1 cellular context compared by ENCODE assay signal in the genomic region with DNA sequence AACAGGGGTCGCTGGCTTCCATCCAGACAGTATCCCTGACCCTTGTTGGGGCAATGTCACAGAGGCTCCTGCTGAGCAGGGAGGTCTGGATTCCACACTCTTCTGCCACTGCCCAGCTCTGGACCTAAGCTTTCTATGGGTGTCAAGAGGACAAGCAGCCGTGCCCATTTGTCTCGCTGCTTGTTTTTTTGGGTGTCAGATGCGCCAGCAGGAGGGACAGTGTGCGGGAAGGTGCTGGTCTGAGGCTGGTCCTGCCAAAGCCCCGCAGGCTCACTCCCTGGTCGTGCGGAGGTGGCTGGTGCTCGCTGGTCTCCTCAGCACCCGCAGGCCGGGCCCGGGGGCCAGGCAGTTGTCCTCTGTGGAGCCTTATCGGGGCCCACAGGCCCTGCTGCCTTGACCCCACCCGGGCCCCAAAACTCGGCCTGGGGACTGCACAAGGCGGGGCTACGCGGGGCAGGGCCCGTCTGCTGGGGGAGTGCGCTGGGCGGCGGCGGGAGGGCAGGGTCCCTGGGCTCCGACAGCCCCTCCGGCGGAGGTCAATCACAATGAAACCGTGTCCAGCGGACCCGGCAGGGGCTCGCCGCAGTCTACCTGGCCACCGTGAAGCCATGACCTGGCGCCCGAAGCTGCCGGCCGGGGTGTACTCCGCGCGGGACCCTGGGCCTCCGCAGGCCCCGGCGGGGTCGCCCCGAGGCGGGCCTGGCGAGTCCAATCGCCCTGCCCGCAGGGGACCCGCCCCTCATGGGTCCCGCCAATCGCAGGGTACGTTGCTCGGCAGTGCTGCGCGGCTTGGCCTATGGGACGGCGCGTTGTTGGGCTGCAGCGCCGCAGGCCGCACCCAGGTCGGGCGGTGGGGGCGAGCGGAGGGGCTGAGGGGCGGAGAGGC.
TF ChIP-seq lines count a peak whose summit lies in the region.

A gene with protein sequence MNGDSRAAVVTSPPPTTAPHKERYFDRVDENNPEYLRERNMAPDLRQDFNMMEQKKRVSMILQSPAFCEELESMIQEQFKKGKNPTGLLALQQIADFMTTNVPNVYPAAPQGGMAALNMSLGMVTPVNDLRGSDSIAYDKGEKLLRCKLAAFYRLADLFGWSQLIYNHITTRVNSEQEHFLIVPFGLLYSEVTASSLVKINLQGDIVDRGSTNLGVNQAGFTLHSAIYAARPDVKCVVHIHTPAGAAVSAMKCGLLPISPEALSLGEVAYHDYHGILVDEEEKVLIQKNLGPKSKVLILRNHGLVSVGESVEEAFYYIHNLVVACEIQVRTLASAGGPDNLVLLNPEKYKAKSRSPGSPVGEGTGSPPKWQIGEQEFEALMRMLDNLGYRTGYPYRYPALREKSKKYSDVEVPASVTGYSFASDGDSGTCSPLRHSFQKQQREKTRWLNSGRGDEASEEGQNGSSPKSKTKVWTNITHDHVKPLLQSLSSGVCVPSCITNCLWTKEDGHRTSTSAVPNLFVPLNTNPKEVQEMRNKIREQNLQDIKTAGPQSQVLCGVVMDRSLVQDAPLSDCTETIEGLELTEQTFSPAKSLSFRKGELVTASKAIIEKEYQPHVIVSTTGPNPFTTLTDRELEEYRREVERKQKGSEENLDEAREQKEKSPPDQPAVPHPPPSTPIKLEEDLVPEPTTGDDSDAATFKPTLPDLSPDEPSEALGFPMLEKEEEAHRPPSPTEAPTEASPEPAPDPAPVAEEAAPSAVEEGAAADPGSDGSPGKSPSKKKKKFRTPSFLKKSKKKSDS (plus strand): TSS at position 822 of the 886 bp plus-strand sequence. CDS start 32,072 bp downstream, outside the sequence.

TF ChIP-seq in K562, 482 proteins besides CTCF, POLR2A, EP300 and RAD21 (continued from another document and continues in another):
- TF ChIP-seq, protein P1, sequence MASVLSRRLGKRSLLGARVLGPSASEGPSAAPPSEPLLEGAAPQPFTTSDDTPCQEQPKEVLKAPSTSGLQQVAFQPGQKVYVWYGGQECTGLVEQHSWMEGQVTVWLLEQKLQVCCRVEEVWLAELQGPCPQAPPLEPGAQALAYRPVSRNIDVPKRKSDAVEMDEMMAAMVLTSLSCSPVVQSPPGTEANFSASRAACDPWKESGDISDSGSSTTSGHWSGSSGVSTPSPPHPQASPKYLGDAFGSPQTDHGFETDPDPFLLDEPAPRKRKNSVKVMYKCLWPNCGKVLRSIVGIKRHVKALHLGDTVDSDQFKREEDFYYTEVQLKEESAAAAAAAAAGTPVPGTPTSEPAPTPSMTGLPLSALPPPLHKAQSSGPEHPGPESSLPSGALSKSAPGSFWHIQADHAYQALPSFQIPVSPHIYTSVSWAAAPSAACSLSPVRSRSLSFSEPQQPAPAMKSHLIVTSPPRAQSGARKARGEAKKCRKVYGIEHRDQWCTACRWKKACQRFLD (CRISPR knock-in tag; IDR thresholded peaks at IDR 0.05), result peak; percentile 67; the same call in 1 of the 2 replicates
- TF ChIP-seq SMC3 (conservative IDR thresholded peaks at IDR 0.05; ENCODE audit: insufficient read depth, low read depth, low read length), result no peak
- TF ChIP-seq RCOR1 (IDR thresholded peaks at IDR 0.05; ENCODE audit: borderline replicate concordance in 1 of 2, low read depth in 2 of 2, low read length in 2 of 2), result 0 out of 4 replicates have a peak, but pooled peaks have one; percentile 3 to 18
- peak; percentile 100 for TF ChIP-seq RBM25 (IDR thresholded peaks at IDR 0.05; ENCODE audit: low read depth, low read length, severe bottlenecking)
- no peak for TF ChIP-seq ZNF584 (CRISPR knock-in tag; IDR thresholded peaks at IDR 0.05; ENCODE audit: low read depth)
- TF ChIP-seq, protein P2, sequence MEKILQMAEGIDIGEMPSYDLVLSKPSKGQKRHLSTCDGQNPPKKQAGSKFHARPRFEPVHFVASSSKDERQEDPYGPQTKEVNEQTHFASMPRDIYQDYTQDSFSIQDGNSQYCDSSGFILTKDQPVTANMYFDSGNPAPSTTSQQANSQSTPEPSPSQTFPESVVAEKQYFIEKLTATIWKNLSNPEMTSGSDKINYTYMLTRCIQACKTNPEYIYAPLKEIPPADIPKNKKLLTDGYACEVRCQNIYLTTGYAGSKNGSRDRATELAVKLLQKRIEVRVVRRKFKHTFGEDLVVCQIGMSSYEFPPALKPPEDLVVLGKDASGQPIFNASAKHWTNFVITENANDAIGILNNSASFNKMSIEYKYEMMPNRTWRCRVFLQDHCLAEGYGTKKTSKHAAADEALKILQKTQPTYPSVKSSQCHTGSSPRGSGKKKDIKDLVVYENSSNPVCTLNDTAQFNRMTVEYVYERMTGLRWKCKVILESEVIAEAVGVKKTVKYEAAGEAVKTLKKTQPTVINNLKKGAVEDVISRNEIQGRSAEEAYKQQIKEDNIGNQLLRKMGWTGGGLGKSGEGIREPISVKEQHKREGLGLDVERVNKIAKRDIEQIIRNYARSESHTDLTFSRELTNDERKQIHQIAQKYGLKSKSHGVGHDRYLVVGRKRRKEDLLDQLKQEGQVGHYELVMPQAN (IDR thresholded peaks at IDR 0.05; ENCODE audit: borderline replicate concordance), result 0 out of 2 replicates have a peak, but pooled peaks have one; percentile 47
- TF ChIP-seq NR2C2 (CRISPR knock-in tag; IDR thresholded peaks at IDR 0.05), result no peak
- peak; percentile 83 for TF ChIP-seq NR2C2 (tag; IDR thresholded peaks at IDR 0.05)
- TF ChIP-seq EP400 (IDR thresholded peaks at IDR 0.05), result peak; percentile 68; the same call in 1 of the 2 replicates
- TF ChIP-seq POLR2G (IDR thresholded peaks at IDR 0.05; ENCODE audit: low read depth, low read length), result peak; percentile 93
- TF ChIP-seq GTF2F1 (IDR thresholded peaks at IDR 0.05; ENCODE audit: low read depth, low read length), result no peak
- TF ChIP-seq MBD2 (IDR thresholded peaks at IDR 0.05; ENCODE audit: borderline replicate concordance, low read depth), result peak; percentile 98
- TF ChIP-seq JUN (IDR thresholded peaks at IDR 0.05; ENCODE audit: borderline replicate concordance, low read depth, low read length), result 0 out of 2 replicates have a peak, but pooled peaks have one; percentile 6
- no peak for TF ChIP-seq JUN (CRISPR knock-in tag; IDR thresholded peaks at IDR 0.05; ENCODE audit: borderline replicate concordance)
- TF ChIP-seq NFYB (IDR thresholded peaks at IDR 0.05; ENCODE audit: extremely low read depth, insufficient read length), result peak; percentile 81
- TF ChIP-seq ASH1L (IDR thresholded peaks at IDR 0.05; ENCODE audit: borderline replicate concordance, low read depth, partially characterized antibody), result peak; percentile 89
- TF ChIP-seq, protein P3, sequence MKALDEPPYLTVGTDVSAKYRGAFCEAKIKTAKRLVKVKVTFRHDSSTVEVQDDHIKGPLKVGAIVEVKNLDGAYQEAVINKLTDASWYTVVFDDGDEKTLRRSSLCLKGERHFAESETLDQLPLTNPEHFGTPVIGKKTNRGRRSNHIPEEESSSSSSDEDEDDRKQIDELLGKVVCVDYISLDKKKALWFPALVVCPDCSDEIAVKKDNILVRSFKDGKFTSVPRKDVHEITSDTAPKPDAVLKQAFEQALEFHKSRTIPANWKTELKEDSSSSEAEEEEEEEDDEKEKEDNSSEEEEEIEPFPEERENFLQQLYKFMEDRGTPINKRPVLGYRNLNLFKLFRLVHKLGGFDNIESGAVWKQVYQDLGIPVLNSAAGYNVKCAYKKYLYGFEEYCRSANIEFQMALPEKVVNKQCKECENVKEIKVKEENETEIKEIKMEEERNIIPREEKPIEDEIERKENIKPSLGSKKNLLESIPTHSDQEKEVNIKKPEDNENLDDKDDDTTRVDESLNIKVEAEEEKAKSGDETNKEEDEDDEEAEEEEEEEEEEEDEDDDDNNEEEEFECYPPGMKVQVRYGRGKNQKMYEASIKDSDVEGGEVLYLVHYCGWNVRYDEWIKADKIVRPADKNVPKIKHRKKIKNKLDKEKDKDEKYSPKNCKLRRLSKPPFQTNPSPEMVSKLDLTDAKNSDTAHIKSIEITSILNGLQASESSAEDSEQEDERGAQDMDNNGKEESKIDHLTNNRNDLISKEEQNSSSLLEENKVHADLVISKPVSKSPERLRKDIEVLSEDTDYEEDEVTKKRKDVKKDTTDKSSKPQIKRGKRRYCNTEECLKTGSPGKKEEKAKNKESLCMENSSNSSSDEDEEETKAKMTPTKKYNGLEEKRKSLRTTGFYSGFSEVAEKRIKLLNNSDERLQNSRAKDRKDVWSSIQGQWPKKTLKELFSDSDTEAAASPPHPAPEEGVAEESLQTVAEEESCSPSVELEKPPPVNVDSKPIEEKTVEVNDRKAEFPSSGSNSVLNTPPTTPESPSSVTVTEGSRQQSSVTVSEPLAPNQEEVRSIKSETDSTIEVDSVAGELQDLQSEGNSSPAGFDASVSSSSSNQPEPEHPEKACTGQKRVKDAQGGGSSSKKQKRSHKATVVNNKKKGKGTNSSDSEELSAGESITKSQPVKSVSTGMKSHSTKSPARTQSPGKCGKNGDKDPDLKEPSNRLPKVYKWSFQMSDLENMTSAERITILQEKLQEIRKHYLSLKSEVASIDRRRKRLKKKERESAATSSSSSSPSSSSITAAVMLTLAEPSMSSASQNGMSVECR (CRISPR knock-in tag; IDR thresholded peaks at IDR 0.05), result peak; percentile 41; the same call in 1 of the 2 replicates
- TF ChIP-seq, protein P4, sequence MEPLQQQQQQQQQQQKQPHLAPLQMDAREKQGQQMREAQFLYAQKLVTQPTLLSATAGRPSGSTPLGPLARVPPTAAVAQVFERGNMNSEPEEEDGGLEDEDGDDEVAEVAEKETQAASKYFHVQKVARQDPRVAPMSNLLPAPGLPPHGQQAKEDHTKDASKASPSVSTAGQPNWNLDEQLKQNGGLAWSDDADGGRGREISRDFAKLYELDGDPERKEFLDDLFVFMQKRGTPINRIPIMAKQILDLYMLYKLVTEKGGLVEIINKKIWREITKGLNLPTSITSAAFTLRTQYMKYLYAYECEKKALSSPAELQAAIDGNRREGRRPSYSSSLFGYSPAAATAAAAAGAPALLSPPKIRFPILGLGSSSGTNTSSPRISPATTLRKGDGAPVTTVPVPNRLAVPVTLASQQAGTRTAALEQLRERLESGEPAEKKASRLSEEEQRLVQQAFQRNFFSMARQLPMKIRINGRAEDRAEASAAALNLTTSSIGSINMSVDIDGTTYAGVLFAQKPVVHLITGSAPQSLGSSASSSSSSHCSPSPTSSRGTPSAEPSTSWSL (CRISPR knock-in tag; IDR thresholded peaks at IDR 0.05; ENCODE audit: borderline replicate concordance), result 0 out of 2 replicates have a peak, but pooled peaks have one; percentile 19
- TF ChIP-seq SP2 (IDR thresholded peaks at IDR 0.05; ENCODE audit: extremely low read depth, low read depth, low read length, poor library complexity, severe bottlenecking), result peak; percentile 25
- TF ChIP-seq ARID1B (IDR thresholded peaks at IDR 0.05), result peak; percentile 69
- peak; percentile 63 for TF ChIP-seq CHD1 (IDR thresholded peaks at IDR 0.05; ENCODE audit: low read length)
- TF ChIP-seq ZNF12 (CRISPR knock-in tag; IDR thresholded peaks at IDR 0.05), result peak; percentile 38; the same call in 1 of the 2 replicates
- TF ChIP-seq, protein P5, sequence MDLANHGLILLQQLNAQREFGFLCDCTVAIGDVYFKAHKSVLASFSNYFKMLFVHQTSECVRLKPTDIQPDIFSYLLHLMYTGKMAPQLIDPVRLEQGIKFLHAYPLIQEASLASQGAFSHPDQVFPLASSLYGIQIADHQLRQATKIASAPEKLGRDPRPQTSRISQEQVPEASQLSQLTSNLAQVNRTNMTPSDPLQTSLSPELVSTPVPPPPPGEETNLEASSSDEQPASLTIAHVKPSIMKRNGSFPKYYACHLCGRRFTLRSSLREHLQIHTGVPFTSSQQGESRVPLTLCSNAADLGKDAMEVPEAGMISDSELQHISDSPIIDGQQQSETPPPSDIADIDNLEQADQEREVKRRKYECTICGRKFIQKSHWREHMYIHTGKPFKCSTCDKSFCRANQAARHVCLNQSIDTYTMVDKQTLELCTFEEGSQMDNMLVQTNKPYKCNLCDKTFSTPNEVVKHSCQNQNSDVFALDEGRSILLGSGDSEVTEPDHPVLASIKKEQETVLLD (IDR thresholded peaks at IDR 0.05), result peak; percentile 16; the same call in 1 of the 2 replicates
- no peak for TF ChIP-seq PCBP2 (IDR thresholded peaks at IDR 0.05; ENCODE audit: low read depth, low read length, poor library complexity, severe bottlenecking)
- no peak for TF ChIP-seq TCFL5 (CRISPR knock-in tag; conservative IDR thresholded peaks at IDR 0.05)
- TF ChIP-seq, protein P6, sequence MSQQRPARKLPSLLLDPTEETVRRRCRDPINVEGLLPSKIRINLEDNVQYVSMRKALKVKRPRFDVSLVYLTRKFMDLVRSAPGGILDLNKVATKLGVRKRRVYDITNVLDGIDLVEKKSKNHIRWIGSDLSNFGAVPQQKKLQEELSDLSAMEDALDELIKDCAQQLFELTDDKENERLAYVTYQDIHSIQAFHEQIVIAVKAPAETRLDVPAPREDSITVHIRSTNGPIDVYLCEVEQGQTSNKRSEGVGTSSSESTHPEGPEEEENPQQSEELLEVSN (IDR thresholded peaks at IDR 0.05; ENCODE audit: borderline replicate concordance in 1 of 2, extremely low read depth in 1 of 2, insufficient read depth in 1 of 2, insufficient read length in 1 of 2, low read depth in 1 of 2, low read length in 1 of 2, poor library complexity in 1 of 2, severe bottlenecking in 1 of 2), result peak in 1 of 2 experiments; percentile 19
- TF ChIP-seq FIP1L1 (IDR thresholded peaks at IDR 0.05; ENCODE audit: low read depth, low read length, poor library complexity, severe bottlenecking), result peak; percentile 54
- peak; percentile 58 for TF ChIP-seq L3MBTL2 (IDR thresholded peaks at IDR 0.05)
- TF ChIP-seq, protein P7, sequence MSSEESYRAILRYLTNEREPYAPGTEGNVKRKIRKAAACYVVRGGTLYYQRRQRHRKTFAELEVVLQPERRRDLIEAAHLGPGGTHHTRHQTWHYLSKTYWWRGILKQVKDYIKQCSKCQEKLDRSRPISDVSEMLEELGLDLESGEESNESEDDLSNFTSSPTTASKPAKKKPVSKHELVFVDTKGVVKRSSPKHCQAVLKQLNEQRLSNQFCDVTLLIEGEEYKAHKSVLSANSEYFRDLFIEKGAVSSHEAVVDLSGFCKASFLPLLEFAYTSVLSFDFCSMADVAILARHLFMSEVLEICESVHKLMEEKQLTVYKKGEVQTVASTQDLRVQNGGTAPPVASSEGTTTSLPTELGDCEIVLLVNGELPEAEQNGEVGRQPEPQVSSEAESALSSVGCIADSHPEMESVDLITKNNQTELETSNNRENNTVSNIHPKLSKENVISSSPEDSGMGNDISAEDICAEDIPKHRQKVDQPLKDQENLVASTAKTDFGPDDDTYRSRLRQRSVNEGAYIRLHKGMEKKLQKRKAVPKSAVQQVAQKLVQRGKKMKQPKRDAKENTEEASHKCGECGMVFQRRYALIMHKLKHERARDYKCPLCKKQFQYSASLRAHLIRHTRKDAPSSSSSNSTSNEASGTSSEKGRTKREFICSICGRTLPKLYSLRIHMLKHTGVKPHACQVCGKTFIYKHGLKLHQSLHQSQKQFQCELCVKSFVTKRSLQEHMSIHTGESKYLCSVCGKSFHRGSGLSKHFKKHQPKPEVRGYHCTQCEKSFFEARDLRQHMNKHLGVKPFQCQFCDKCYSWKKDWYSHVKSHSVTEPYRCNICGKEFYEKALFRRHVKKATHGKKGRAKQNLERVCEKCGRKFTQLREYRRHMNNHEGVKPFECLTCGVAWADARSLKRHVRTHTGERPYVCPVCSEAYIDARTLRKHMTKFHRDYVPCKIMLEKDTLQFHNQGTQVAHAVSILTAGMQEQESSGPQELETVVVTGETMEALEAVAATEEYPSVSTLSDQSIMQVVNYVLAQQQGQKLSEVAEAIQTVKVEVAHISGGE (CRISPR knock-in tag; IDR thresholded peaks at IDR 0.05), result peak in 1 of 3 experiments; percentile 63; a peak in 2 of 6 replicates
